ENCODE assay signal across 9 cellular contexts in the genomic region with DNA sequence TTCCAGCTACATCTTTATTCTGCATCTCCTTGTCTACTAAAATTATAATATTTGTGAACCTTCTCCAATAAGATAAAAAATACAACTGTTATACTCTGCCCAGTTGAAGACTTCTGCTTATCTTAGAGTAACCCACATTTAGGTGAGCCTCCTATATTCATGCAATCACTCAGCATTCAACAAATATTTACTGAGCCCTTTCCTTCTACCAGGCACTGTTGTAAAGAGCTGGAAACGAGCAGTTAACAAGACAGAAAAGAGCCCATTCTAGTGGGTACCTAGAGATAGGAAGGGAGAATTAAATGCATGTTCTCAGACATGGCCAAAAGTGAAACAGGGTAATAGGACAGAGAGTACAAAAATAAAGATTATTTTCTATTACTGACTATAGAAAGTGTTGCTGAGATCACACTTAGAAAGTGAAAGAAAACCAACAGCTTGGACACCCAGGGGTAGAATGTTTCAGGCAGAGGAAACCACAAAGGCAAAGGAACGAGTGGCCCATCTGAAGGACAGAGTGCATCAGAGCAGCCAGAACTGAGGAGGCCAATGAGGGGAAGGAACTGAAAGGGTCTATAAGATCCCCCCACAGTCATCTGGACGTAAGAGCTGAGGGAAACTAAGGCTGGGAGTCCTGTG. TPM values are rescaled to one million over a fixed set of nuclear protein-coding genes. Genes with fewer than 3 reads are reported as not detected.
DNase-seq lines count a peak whose midpoint lies in the region; ATAC-seq lines count a peak whose summit lies in the region.
"Had no signal": no experiment of that assay in that cellular context is flagged by ENCODE, and none has a peak within 500 bp of the region (broad histone marks: within the 10 kb centered on the region; RNA-seq: fewer than 3 reads in every experiment).

No MANE protein-coding gene starts in this region.

- H2AFZ ChIP-seq in Karpas-422 (ENCODE audit: low read length): no peak overlapping the region

- no peak overlapping the region for H3K27ac ChIP-seq in naive thymus-derived CD4-positive, alpha-beta T cell (ENCODE audit: low read depth, low read length)
- no peak overlapping the region for H3K27ac ChIP-seq in Karpas-422 (ENCODE audit: low read length)

- CTCF ChIA-PET in naive thymus-derived CD4-positive, alpha-beta T cell (lab: Charles Lee): no interaction called here

- H3K9ac ChIP-seq in Karpas-422 (ENCODE audit: low read length): no peak overlapping the region

- H3K27ac Mint-ChIP-seq in naive thymus-derived CD4-positive, alpha-beta T cell: peak overlapping the region in 3 of 9 donors; percentile 6 to 67 (median 13)

- DNase-seq in naive thymus-derived CD4-positive, alpha-beta T cell: no peak
- no peak for DNase-seq in foreskin melanocyte
- DNase-seq in NCI-H1436 treated with DMSO at 0.1 percent for 48 hours (lab: John Stamatoyannopoulos, UW): no peak
- DNase-seq in medulla oblongata (ENCODE audit: extremely low spot score): no peak
- no peak for DNase-seq in Karpas-422
- DNase-seq: NCI-H1092 treated with DMSO at 0.1 percent for 48 hours had no signal

- POLR2A ChIA-PET in naive thymus-derived CD4-positive, alpha-beta T cell (lab: Charles Lee): no interaction called here

- H3K4me3 Mint-ChIP-seq in naive thymus-derived CD4-positive, alpha-beta T cell: peak overlapping the region in 6 of 10 donors; percentile 4 to 55 (median 13)

- no peaks in the 10 kb centered on the region for H3K9me2 ChIP-seq in Karpas-422 (replicated peaks; ENCODE audit: insufficient read depth, low read length)

- no peak overlapping the region for H3K4me2 ChIP-seq in Karpas-422 (ENCODE audit: low read depth, low read length, poor library complexity, severe bottlenecking)

- peaks cover 4 to 18% of the 10 kb centered on the region in 2 donors for H3K4me1 ChIP-seq in naive thymus-derived CD4-positive, alpha-beta T cell (ENCODE audit: control insufficient read depth in 2 of 2, insufficient read depth in 2 of 2, low read length in 2 of 2)
- H3K4me1 ChIP-seq in Karpas-422 (ENCODE audit: low read length): no peaks in the 10 kb centered on the region

- no peaks in the 10 kb centered on the region for H3K79me2 ChIP-seq in Karpas-422 (ENCODE audit: low read length)

- H3K27me3 Mint-ChIP-seq in naive thymus-derived CD4-positive, alpha-beta T cell: no peaks in the 10 kb centered on the region

- peaks cover 0 to 10% (median 0%) of the 10 kb centered on the region in 11 donors for H3K9me3 Mint-ChIP-seq in naive thymus-derived CD4-positive, alpha-beta T cell

- no peaks in the 10 kb centered on the region for H4K20me1 ChIP-seq in Karpas-422 (ENCODE audit: insufficient read depth, low read depth, low read length)

- no peaks in the 10 kb centered on the region for H3K9me3 ChIP-seq in naive thymus-derived CD4-positive, alpha-beta T cell (ENCODE audit: control insufficient read depth in 2 of 3, low read length in 3 of 3)
- no peaks in the 10 kb centered on the region for H3K9me3 ChIP-seq in Karpas-422 (ENCODE audit: low read length)

- no peaks in the 10 kb centered on the region for H3K27me3 ChIP-seq in naive thymus-derived CD4-positive, alpha-beta T cell (ENCODE audit: control insufficient read depth in 2 of 2, insufficient read depth in 2 of 2, low read length in 2 of 2)
- H3K27me3 ChIP-seq in Karpas-422 (ENCODE audit: low read length): no peaks in the 10 kb centered on the region

- H3K4me1 Mint-ChIP-seq in naive thymus-derived CD4-positive, alpha-beta T cell: peaks cover 18 to 53% (median 47%) of the 10 kb centered on the region in 7 donors

- ATAC-seq in GM19035 (IDR thresholded peaks at IDR 0.05; ENCODE audit: unreplicated experiment) (peak; percentile 96), GM21825 (IDR thresholded peaks at IDR 0.05; ENCODE audit: unreplicated experiment) (peak; percentile 92), HG03460 (IDR thresholded peaks at IDR 0.05; ENCODE audit: unreplicated experiment) (peak; percentile 95)
- no peak for ATAC-seq in naive thymus-derived CD4-positive, alpha-beta T cell

- H3K36me3 ChIP-seq in naive thymus-derived CD4-positive, alpha-beta T cell (ENCODE audit: control insufficient read depth in 2 of 3, insufficient read depth in 3 of 3, low read length in 3 of 3): no peaks in the 10 kb centered on the region
- H3K36me3 ChIP-seq in Karpas-422 (ENCODE audit: insufficient read depth, low read length): no peaks in the 10 kb centered on the region

- peaks cover 0 to 3% (median 0%) of the 10 kb centered on the region in 5 donors for H3K36me3 Mint-ChIP-seq in naive thymus-derived CD4-positive, alpha-beta T cell

- intact Hi-C loops in naive thymus-derived CD4-positive, alpha-beta T cell (cut with micrococcal nuclease): loop anchor here in 1 of 2 donors (5.0 kb wide), 1 partner anchor 51 kb away; the partner anchor contains the start of gene SMLR1

- H3K4me3 ChIP-seq in naive thymus-derived CD4-positive, alpha-beta T cell (ENCODE audit: low read length): no peak overlapping the region
- no peak overlapping the region for H3K4me3 ChIP-seq in Karpas-422 (ENCODE audit: low read length)

RNA-seq across cellular contexts. Expression of gene SMLR1, which starts 50.8 kb away (rescaled TPM):
- not detected for total RNA-seq in naive thymus-derived CD4-positive, alpha-beta T cell
- not detected for polyA plus RNA-seq in naive thymus-derived CD4-positive, alpha-beta T cell
- total RNA-seq in Karpas-422 (2014; rRNA removed; shearing (Covaris generic); ENCODE audit: low replicate concordance): not detected in 2 replicates
